14 cellular contexts compared by ENCODE assay signal in the genomic region with DNA sequence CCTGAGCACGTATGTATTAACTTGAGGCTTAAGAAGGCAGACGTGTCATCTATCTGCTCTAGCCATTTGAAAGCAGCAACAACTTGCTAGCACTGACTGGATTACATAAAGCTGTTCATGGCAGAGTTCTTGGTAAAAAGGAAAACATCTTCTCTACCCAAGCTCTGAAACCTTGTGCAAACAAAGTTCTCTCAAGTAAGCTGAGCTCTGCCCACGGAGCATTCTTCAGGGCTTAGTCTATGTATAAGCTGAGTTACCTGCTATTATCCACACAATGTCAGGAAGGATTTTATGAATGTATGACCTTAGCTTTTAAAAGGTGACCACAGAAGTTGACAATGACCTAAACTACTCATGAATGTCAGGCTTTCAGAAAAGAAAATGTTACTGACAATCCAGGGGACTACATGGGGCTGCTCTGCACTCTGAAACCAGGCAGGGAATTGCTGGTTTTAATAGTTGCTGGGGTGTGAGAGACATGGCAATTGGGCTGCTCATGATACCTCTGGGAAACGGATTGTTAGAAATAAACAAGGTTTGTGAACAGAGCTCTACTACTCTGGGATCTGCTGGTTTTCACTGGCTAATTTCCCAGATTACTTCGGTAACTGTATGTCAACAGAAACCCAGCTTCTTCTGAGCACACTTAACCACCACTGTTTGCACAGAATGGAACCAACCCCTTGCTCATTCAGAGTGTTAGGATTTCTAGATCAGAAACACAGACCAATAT. TPM values are rescaled to one million over a fixed set of nuclear protein-coding genes. Genes with fewer than 3 reads are reported as not detected.
DNase-seq lines count a peak whose midpoint lies in the region; ATAC-seq and TF ChIP-seq lines count a peak whose summit lies in the region.
"Had no signal": no experiment of that assay in that cellular context is flagged by ENCODE, and none has a peak within 500 bp of the region (broad histone marks: within the 10 kb centered on the region; RNA-seq: fewer than 3 reads in every experiment).

No MANE protein-coding gene starts in this region.

- H3K4me3 Mint-ChIP-seq in stimulated activated effector memory CD8-positive, alpha-beta T cell treated with anti-CD3 and anti-CD28 coated beads, Interleukin-12 subunit alpha, Interleukin-12 subunit beta, amount 100 ng/mL, for 72 hours = no peak overlapping the region
- H3K4me3 Mint-ChIP-seq: nephron progenitor cell had no signal

- POLR2A ChIA-PET in HEK293 (lab: Yijun Ruan, JAX) = interaction anchor here (1.1 to 1.6 kb wide), 2 partner anchors 30 to 78 kb away, joined by 3 to 6 read pairs; partner anchors contain the start of gene CCN1

- no peaks in the 10 kb centered on the region for H3K9me3 Mint-ChIP-seq in stimulated activated effector memory CD8-positive, alpha-beta T cell treated with anti-CD3 and anti-CD28 coated beads, Interleukin-12 subunit alpha, Interleukin-12 subunit beta, amount 100 ng/mL, for 72 hours
- H3K9me3 Mint-ChIP-seq: nephron progenitor cell had no signal

- no peak overlapping the region for H3K27ac Mint-ChIP-seq in stimulated activated effector memory CD8-positive, alpha-beta T cell treated with anti-CD3 and anti-CD28 coated beads, Interleukin-12 subunit alpha, Interleukin-12 subunit beta, amount 100 ng/mL, for 72 hours
- H3K27ac Mint-ChIP-seq: nephron progenitor cell had no signal

- H3K27me3 ChIP-seq in gastroesophageal sphincter (no peaks in the 10 kb centered on the region), Karpas-422 (ENCODE audit: low read length) (no peaks in the 10 kb centered on the region)
- H3K27me3 ChIP-seq: colonic mucosa had no signal

- H3K4me1 Mint-ChIP-seq in stimulated activated effector memory CD8-positive, alpha-beta T cell treated with anti-CD3 and anti-CD28 coated beads, Interleukin-12 subunit alpha, Interleukin-12 subunit beta, amount 100 ng/mL, for 72 hours = no peaks in the 10 kb centered on the region

- no peaks in the 10 kb centered on the region for H3K36me3 Mint-ChIP-seq in stimulated activated effector memory CD8-positive, alpha-beta T cell treated with anti-CD3 and anti-CD28 coated beads, Interleukin-12 subunit alpha, Interleukin-12 subunit beta, amount 100 ng/mL, for 72 hours

- H2AFZ ChIP-seq in Karpas-422 (ENCODE audit: low read length) = no peak overlapping the region

- no peak for TF ChIP-seq EP300 in gastroesophageal sphincter (IDR thresholded peaks at IDR 0.05)

- H3K9ac ChIP-seq in Karpas-422 (ENCODE audit: low read length) = no peak overlapping the region
- H3K9ac ChIP-seq: KMS-11 had no signal

- no peaks in the 10 kb centered on the region for H3K79me2 ChIP-seq in Karpas-422 (ENCODE audit: low read length)

- H4K20me1 ChIP-seq in Karpas-422 (ENCODE audit: insufficient read depth, low read depth, low read length) = no peaks in the 10 kb centered on the region

- 15 to 24% methylated on average over 4 to 5 of the region's 5 CpGs for WGBS in gastroesophageal sphincter (ENCODE audit: low coverage in 1 of 2), 2 donors

- no peak overlapping the region for H3K27ac ChIP-seq in HEK293 (ENCODE audit: extremely low read depth, low read depth, low read length)
- H3K27ac ChIP-seq in VCaP = peak overlapping the region; percentile 55
- H3K27ac ChIP-seq in gastroesophageal sphincter = peak overlapping the region; percentile 55 to 80 (median 74)
- no peak overlapping the region for H3K27ac ChIP-seq in Karpas-422 (ENCODE audit: low read length)
- H3K27ac ChIP-seq: colonic mucosa, KMS-11 had no signal

- CTCF ChIA-PET in HEK293 (lab: Yijun Ruan, JAX) = interaction anchor here (0.7 to 1.8 kb wide), 3 partner anchors 17 to 1360 kb away, joined by 3 to 7 read pairs (median 4); no protein-coding TSS in a partner anchor

- TF ChIP-seq POLR2A in gastroesophageal sphincter (IDR thresholded peaks at IDR 0.05) = no peak

- H3K4me3 ChIP-seq in HEK293 (ENCODE audit: low read depth, low read length) (no peak overlapping the region), gastroesophageal sphincter (no peak overlapping the region), Karpas-422 (ENCODE audit: low read length) (no peak overlapping the region)
- H3K4me3 ChIP-seq: colonic mucosa had no signal

- H3K9me3 ChIP-seq in HEK293 (ENCODE audit: control insufficient read depth, insufficient read depth, low read depth, low read length) (no peaks in the 10 kb centered on the region), gastroesophageal sphincter (no peaks in the 10 kb centered on the region), Karpas-422 (ENCODE audit: low read length) (no peaks in the 10 kb centered on the region)
- H3K9me3 ChIP-seq: colonic mucosa had no signal

- peak; percentile 42 for ATAC-seq in gastroesophageal sphincter
- ATAC-seq in stimulated activated effector memory CD8-positive, alpha-beta T cell treated with anti-CD3 and anti-CD28 coated beads, Interleukin-12 subunit alpha, Interleukin-12 subunit beta, amount 100 ng/mL, for 72 hours = peak; percentile 14
- ATAC-seq in GM19035 (IDR thresholded peaks at IDR 0.05; ENCODE audit: unreplicated experiment) = no peak
- ATAC-seq in HG02759 (IDR thresholded peaks at IDR 0.05; ENCODE audit: unreplicated experiment) = no peak

- no peak overlapping the region for H3K4me2 ChIP-seq in Karpas-422 (ENCODE audit: low read depth, low read length, poor library complexity, severe bottlenecking)
- H3K4me2 ChIP-seq: KMS-11 had no signal

- no peaks in the 10 kb centered on the region for H3K9me2 ChIP-seq in Karpas-422 (replicated peaks; ENCODE audit: insufficient read depth, low read length)

- H3K36me3 ChIP-seq in HEK293 (ENCODE audit: control insufficient read depth in 2 of 2, insufficient read depth in 1 of 2, low read length in 2 of 2) (no peaks in the 10 kb centered on the region), gastroesophageal sphincter (no peaks in the 10 kb centered on the region), Karpas-422 (ENCODE audit: insufficient read depth, low read length) (no peaks in the 10 kb centered on the region)
- H3K36me3 ChIP-seq: colonic mucosa had no signal

- no peak for TF ChIP-seq CTCF in HEK293 (tag by site-specific recombination; IDR thresholded peaks at IDR 0.05)
- TF ChIP-seq CTCF in VCaP (conservative IDR thresholded peaks at IDR 0.05) = no peak
- no peak for TF ChIP-seq CTCF in gastroesophageal sphincter (IDR thresholded peaks at IDR 0.05)

- H3K4me1 ChIP-seq in HEK293 (ENCODE audit: control insufficient read depth, insufficient read depth, low read length) = no peaks in the 10 kb centered on the region
- peaks cover 14 to 48% (median 18%) of the 10 kb centered on the region in 3 donors for H3K4me1 ChIP-seq in gastroesophageal sphincter
- H3K4me1 ChIP-seq in Karpas-422 (ENCODE audit: low read length) = no peaks in the 10 kb centered on the region
- H3K4me1 ChIP-seq: colonic mucosa had no signal

- no peak for DNase-seq in stimulated activated effector memory CD8-positive, alpha-beta T cell treated with anti-CD3 and anti-CD28 coated beads, Interleukin-12 subunit alpha, Interleukin-12 subunit beta, amount 100 ng/mL, for 72 hours (ENCODE audit: low spot score in 2 of 2)
- no peak for DNase-seq in Karpas-422
- no peak for DNase-seq in stimulated activated CD4-positive, alpha-beta T cell treated with anti-CD3 and anti-CD28 coated beads, Interleukin-2, amount 100 ng/mL, for 48 hours
- DNase-seq: activated T-cell treated with anti-CD3 and anti-CD28 coated beads, Interleukin-2, amount 50 U/mL, for 1 hour; colonic mucosa; DMS 273 treated with DMSO at 0.1 percent for 48 hours; hypothalamus; nephron progenitor cell had no signal

TF ChIP-seq in HEK293, 187 proteins besides CTCF, POLR2A, EP300 and RAD21:
- TF ChIP-seq ZBTB17 (tag by site-specific recombination; IDR thresholded peaks at IDR 0.05) = peak; percentile 83
- TF ChIP-seq, protein P1, sequence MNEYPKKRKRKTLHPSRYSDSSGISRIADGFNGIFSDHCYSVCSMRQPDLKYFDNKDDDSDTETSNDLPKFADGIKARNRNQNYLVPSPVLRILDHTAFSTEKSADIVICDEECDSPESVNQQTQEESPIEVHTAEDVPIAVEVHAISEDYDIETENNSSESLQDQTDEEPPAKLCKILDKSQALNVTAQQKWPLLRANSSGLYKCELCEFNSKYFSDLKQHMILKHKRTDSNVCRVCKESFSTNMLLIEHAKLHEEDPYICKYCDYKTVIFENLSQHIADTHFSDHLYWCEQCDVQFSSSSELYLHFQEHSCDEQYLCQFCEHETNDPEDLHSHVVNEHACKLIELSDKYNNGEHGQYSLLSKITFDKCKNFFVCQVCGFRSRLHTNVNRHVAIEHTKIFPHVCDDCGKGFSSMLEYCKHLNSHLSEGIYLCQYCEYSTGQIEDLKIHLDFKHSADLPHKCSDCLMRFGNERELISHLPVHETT (tag by site-specific recombination; IDR thresholded peaks at IDR 0.05) = no peak

RNA-seq across cellular contexts. Expression of gene CCN1, which starts 29.6 kb away (rescaled TPM):
- total RNA-seq in gastroesophageal sphincter = 100 to 1,000 TPM in 1 of 4 donors, 10 to 100 TPM in 3; 41.2 to 121 (median 62.9) TPM
- total RNA-seq in Karpas-422 (2014; rRNA removed; shearing (Covaris generic); ENCODE audit: low replicate concordance) = 0.07 TPM in 1 of 2 replicates, not detected in the other

Comparison
In these comparisons a context has a peak if more than half of its experiments do, and no peak if none do; other contexts are left out.
1. H3K27ac ChIP-seq: peak in VCaP (single experiment) and gastroesophageal sphincter (4 of 4); none in HEK293 (single experiment) and Karpas-422 (single experiment).
2. ATAC-seq: peak in gastroesophageal sphincter (single experiment) and stimulated activated effector memory CD8-positive, alpha-beta T cell treated with anti-CD3 and anti-CD28 coated beads, Interleukin-12 subunit alpha, Interleukin-12 subunit beta, amount 100 ng/mL, for 72 hours (single experiment); none in GM19035 (single experiment) and HG02759 (single experiment).
3. RNA of gene CCN1, which starts 29.6 kb away (total RNA-seq): 41.2 to 121 TPM in gastroesophageal sphincter; 0.07 TPM in Karpas-422; every median in the first group is over 10 times any median in the second.